14 cellular contexts compared by ENCODE assay signal in the genomic region with DNA sequence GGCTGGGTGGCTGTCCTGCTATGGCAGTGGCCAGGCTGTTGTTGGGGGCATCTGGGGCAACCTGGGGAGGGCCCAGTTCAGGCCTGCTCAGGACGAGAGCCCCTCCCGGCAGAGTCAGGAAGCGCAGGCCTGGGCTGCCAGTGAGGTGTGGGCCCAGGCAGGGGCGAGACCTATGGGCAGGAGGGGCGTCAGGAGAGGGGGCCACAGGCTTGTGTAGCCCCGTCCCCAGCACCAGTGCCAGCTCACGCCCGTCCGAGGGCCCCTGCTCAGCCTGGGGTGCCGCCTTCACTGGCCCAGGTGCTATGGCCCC. TPM values are rescaled to one million over a fixed set of nuclear protein-coding genes. Genes with fewer than 3 reads are reported as not detected.
A peak's percentile ranks its signal among the peaks of the same experiment; 100 is the strongest.
DNase-seq lines count a peak whose midpoint lies in the region; ATAC-seq, FAIRE-seq and TF ChIP-seq lines count a peak whose summit lies in the region.
"Had no signal": no experiment of that assay in that cellular context is flagged by ENCODE, and none has a peak within 500 bp of the region (broad histone marks: within the 10 kb centered on the region; RNA-seq: fewer than 3 reads in every experiment).

No MANE protein-coding gene starts in this region.

- no peak overlapping the region for H2AFZ ChIP-seq in GM12878 (ENCODE audit: control insufficient read depth, low read depth, low read length)

- H3K9me3 ChIP-seq in DOHH2 (ENCODE audit: control insufficient read depth, insufficient read depth, low read length) (no peaks in the 10 kb centered on the region), GM12878 (replicated peaks; ENCODE audit: control insufficient read depth, insufficient read depth, low read length) (no peaks in the 10 kb centered on the region)
- H3K9me3 ChIP-seq in naive thymus-derived CD4-positive, alpha-beta T cell (ENCODE audit: control insufficient read depth in 2 of 3, low read length in 3 of 3), result no peaks in the 10 kb centered on the region
- H3K9me3 ChIP-seq: psoas muscle, thyroid gland had no signal

- intact Hi-C loops in GM12878 (cut with micrococcal nuclease; ENCODE audit: unreplicated experiment), result no loop called here
- intact Hi-C loops in naive thymus-derived CD4-positive, alpha-beta T cell (cut with micrococcal nuclease), result no loop called here

- H3K27ac ChIP-seq in DOHH2 (ENCODE audit: low read depth, low read length), result no peak overlapping the region
- no peak overlapping the region for H3K27ac ChIP-seq in GM12878 (ENCODE audit: control insufficient read depth, insufficient read depth)
- no peak overlapping the region for H3K27ac ChIP-seq in naive thymus-derived CD4-positive, alpha-beta T cell (ENCODE audit: low read depth, low read length)
- H3K27ac ChIP-seq: psoas muscle, thyroid gland had no signal

- peaks cover 0 to 4% (median 0%) of the 10 kb centered on the region in 5 donors for H3K36me3 Mint-ChIP-seq in naive thymus-derived CD4-positive, alpha-beta T cell
- H3K36me3 Mint-ChIP-seq: activated naive CD4-positive, alpha-beta T cell treated with anti-CD3 and anti-CD28 coated beads, Interleukin-2, amount 10 ng/mL, durations not matched to agents 7 days and 5 days had no signal

- CTCF ChIA-PET in GM12878 (lab: Yijun Ruan, JAX), result no interaction called here
- CTCF ChIA-PET in naive thymus-derived CD4-positive, alpha-beta T cell (lab: Charles Lee), result no interaction called here

- POLR2A ChIA-PET in GM12878 (lab: Charles Lee), result no interaction called here
- POLR2A ChIA-PET in naive thymus-derived CD4-positive, alpha-beta T cell (lab: Charles Lee), result no interaction called here

- H4K20me1 ChIP-seq in DOHH2 (ENCODE audit: control insufficient read depth, insufficient read depth, low read depth, low read length) (no peaks in the 10 kb centered on the region), GM12878 (ENCODE audit: control insufficient read depth, insufficient read depth) (no peaks in the 10 kb centered on the region)

- TF ChIP-seq POLR2A in GM12878 (IDR thresholded peaks at IDR 0.05; ENCODE audit: low read depth, low read length), result no peak

- in situ Hi-C loops in GM12878 (cut with MboI), result loop anchor here (10.0 kb wide), 1 partner anchor 142 kb away; a partner anchor contains a TSS

- no peak for FAIRE-seq in GM12878 (lab: Jason Lieb, UNC)

- TF ChIP-seq CTCF in DOHH2 (IDR thresholded peaks at IDR 0.05; ENCODE audit: low read depth, low read length, poor library complexity, severe bottlenecking), result peak; percentile 56
- TF ChIP-seq CTCF in GM12878 (IDR thresholded peaks at IDR 0.05 in 2 of 3, conservative IDR thresholded peaks at IDR 0.05 in 1 of 3; ENCODE audit: control insufficient read depth in 2 of 3, extremely low read depth in 1 of 3, insufficient read depth in 1 of 3, low read depth in 3 of 3, low read length in 3 of 3), result peak; percentile 9 to 39 (median 21); a peak in 3 of 6 replicates
- TF ChIP-seq CTCF in retinal pigment epithelial cell (conservative IDR thresholded peaks at IDR 0.05; ENCODE audit: low read depth, low read length), result peak; percentile 26

- H3K9me2 ChIP-seq in DOHH2 (replicated peaks; ENCODE audit: control insufficient read depth, low read length), result no peaks in the 10 kb centered on the region

- no peaks in the 10 kb centered on the region for H3F3A ChIP-seq in DOHH2 (ENCODE audit: control insufficient read depth, insufficient read depth)

- H3K36me3 ChIP-seq in DOHH2 (ENCODE audit: control insufficient read depth, low read length) (no peaks in the 10 kb centered on the region), GM12878 (ENCODE audit: control insufficient read depth in 2 of 2, insufficient read depth in 2 of 2, low read length in 1 of 2) (no peaks in the 10 kb centered on the region)
- H3K36me3 ChIP-seq in naive thymus-derived CD4-positive, alpha-beta T cell (ENCODE audit: control insufficient read depth in 2 of 3, insufficient read depth in 3 of 3, low read length in 3 of 3), result no peaks in the 10 kb centered on the region
- H3K36me3 ChIP-seq: thyroid gland had no signal

- peak; percentile 76 for ATAC-seq in GM12878
- no peak for ATAC-seq in naive thymus-derived CD4-positive, alpha-beta T cell
- ATAC-seq: psoas muscle had no signal

- H3K4me1 ChIP-seq in DOHH2 (ENCODE audit: control insufficient read depth, low read length) (no peaks in the 10 kb centered on the region), GM12878 (ENCODE audit: control insufficient read depth, insufficient read depth, low read length) (no peaks in the 10 kb centered on the region)
- H3K4me1 ChIP-seq in naive thymus-derived CD4-positive, alpha-beta T cell (ENCODE audit: control insufficient read depth in 2 of 2, insufficient read depth in 2 of 2, low read length in 2 of 2), result no peaks in the 10 kb centered on the region
- H3K4me1 ChIP-seq: psoas muscle, thyroid gland had no signal

- no peak overlapping the region for H3K27ac Mint-ChIP-seq in naive thymus-derived CD4-positive, alpha-beta T cell
- H3K27ac Mint-ChIP-seq: activated naive CD4-positive, alpha-beta T cell treated with anti-CD3 and anti-CD28 coated beads, Interleukin-2, amount 10 ng/mL, durations not matched to agents 7 days and 5 days had no signal

- BruUV-seq in GM12878 (replicated peaks; lab: Mats Ljungman, UMichigan), result no TSS peak

- no peak overlapping the region for H3K4me2 ChIP-seq in DOHH2 (ENCODE audit: low read length)
- H3K4me2 ChIP-seq in GM12878 (ENCODE audit: control insufficient read depth, insufficient read depth), result no peak overlapping the region

- RAD21 ChIA-PET in GM12878 (lab: Charles Lee; ENCODE audit: unreplicated experiment), result no interaction called here

- DNase-seq in HuH-7 (ENCODE audit: low spot score), result peak; percentile 44
- DNase-seq in GM12878 (ENCODE audit: low read depth, low spot score), result no peak
- DNase-seq in retinal pigment epithelial cell (ENCODE audit: low read depth), result no peak
- no peak for DNase-seq in SHP77 treated with DMSO at 0.1 percent for 48 hours (lab: John Stamatoyannopoulos, UW)
- DNase-seq in NCI-H146 (lab: John Stamatoyannopoulos, UW), result no peak
- DNase-seq in naive thymus-derived CD4-positive, alpha-beta T cell, result no peak
- DNase-seq: activated naive CD4-positive, alpha-beta T cell treated with anti-CD3 and anti-CD28 coated beads, Interleukin-2, amount 10 ng/mL, durations not matched to agents 7 days and 5 days; hippocampal formation; IMR-90; NCI-H2227 treated with DMSO at 0.1 percent for 48 hours; psoas muscle; SHP77; thyroid gland had no signal

- peaks cover 0 to 3% (median 0%) of the 10 kb centered on the region in 5 donors for H3K27me3 Mint-ChIP-seq in naive thymus-derived CD4-positive, alpha-beta T cell
- H3K27me3 Mint-ChIP-seq: activated naive CD4-positive, alpha-beta T cell treated with anti-CD3 and anti-CD28 coated beads, Interleukin-2, amount 10 ng/mL, durations not matched to agents 7 days and 5 days had no signal

- H3K4me3 Mint-ChIP-seq in naive thymus-derived CD4-positive, alpha-beta T cell, result no peak overlapping the region
- H3K4me3 Mint-ChIP-seq: activated naive CD4-positive, alpha-beta T cell treated with anti-CD3 and anti-CD28 coated beads, Interleukin-2, amount 10 ng/mL, durations not matched to agents 7 days and 5 days had no signal

- H3K4me3 ChIP-seq in DOHH2 (ENCODE audit: low read length) (no peak overlapping the region), GM12878 (no peak overlapping the region), retinal pigment epithelial cell (ENCODE audit: low read length) (no peak overlapping the region)
- no peak overlapping the region for H3K4me3 ChIP-seq in naive thymus-derived CD4-positive, alpha-beta T cell (ENCODE audit: low read length)
- H3K4me3 ChIP-seq: psoas muscle, thyroid gland had no signal

- H3K27me3 ChIP-seq in DOHH2 (ENCODE audit: control insufficient read depth, low read length) (no peaks in the 10 kb centered on the region), GM12878 (replicated peaks in 1 of 2; ENCODE audit: control insufficient read depth in 2 of 2, insufficient read depth in 2 of 2, low read length in 1 of 2) (no peaks in the 10 kb centered on the region)
- H3K27me3 ChIP-seq in naive thymus-derived CD4-positive, alpha-beta T cell (ENCODE audit: control insufficient read depth in 2 of 2, insufficient read depth in 2 of 2, low read length in 2 of 2), result no peaks in the 10 kb centered on the region
- H3K27me3 ChIP-seq: thyroid gland had no signal

- 4% methylated on average over 10 of the region's 10 CpGs for WGBS in GM12878 (ENCODE audit: insufficient coverage, insufficient replicate concordance, low lambda C conversion rate, missing lambda C conversion rate)

- peaks cover 0 to 9% (median 2%) of the 10 kb centered on the region in 11 donors for H3K9me3 Mint-ChIP-seq in naive thymus-derived CD4-positive, alpha-beta T cell
- H3K9me3 Mint-ChIP-seq: activated naive CD4-positive, alpha-beta T cell treated with anti-CD3 and anti-CD28 coated beads, Interleukin-2, amount 10 ng/mL, durations not matched to agents 7 days and 5 days had no signal

- H3K9ac ChIP-seq in GM12878 (ENCODE audit: control insufficient read depth, insufficient read depth, low read length), result no peak overlapping the region

- no peak for TF ChIP-seq EP300 in GM12878 (IDR thresholded peaks at IDR 0.05; ENCODE audit: borderline replicate concordance in 1 of 2, control insufficient read depth in 1 of 2, low read depth in 2 of 2, low read length in 2 of 2)

- H3K79me2 ChIP-seq in DOHH2 (ENCODE audit: control insufficient read depth, low read length) (no peaks in the 10 kb centered on the region), GM12878 (ENCODE audit: control insufficient read depth, insufficient read depth, low read length) (no peaks in the 10 kb centered on the region)

- peaks cover 0 to 3% (median 0%) of the 10 kb centered on the region in 7 donors for H3K4me1 Mint-ChIP-seq in naive thymus-derived CD4-positive, alpha-beta T cell
- H3K4me1 Mint-ChIP-seq: activated naive CD4-positive, alpha-beta T cell treated with anti-CD3 and anti-CD28 coated beads, Interleukin-2, amount 10 ng/mL, durations not matched to agents 7 days and 5 days had no signal

- TF ChIP-seq RAD21 in GM12878 (IDR thresholded peaks at IDR 0.05; ENCODE audit: insufficient read depth, low read depth, low read length), result no peak

- SMC1A ChIA-PET in GM12878 (lab: Charles Lee; ENCODE audit: uncharacterized antibody, unreplicated experiment), result no interaction called here

RNA-seq across cellular contexts. Expression of a gene that starts 28.1 kb away (rescaled TPM):
- not detected in 2 replicates for total RNA-seq in GM12878 (2013; cell fraction: nucleolus; rRNA removed)
- total RNA-seq in GM12878 (2014; rRNA removed), result not detected in 2 replicates
- not detected in 2 replicates for total RNA-seq in GM12878 (2014; rRNA removed; fragmentation: Illumina TruSeq; extraction: Trizol)
- not detected in 2 replicates for total RNA-seq in GM12878 (2021)
- not detected for polyA plus RNA-seq in GM12878 (2011; ENCODE audit: low read depth)
- not detected in 2 replicates for polyA plus RNA-seq in GM12878 (2011; rRNA removed)
- polyA plus RNA-seq in GM12878 (2011; cell fraction: cytosol; rRNA removed), result not detected in 2 replicates
- polyA plus RNA-seq in GM12878 (2011; cell fraction: nucleus; rRNA removed), result not detected in 2 replicates
- not detected in 2 replicates for polyA plus RNA-seq in GM12878 (2012)
- not detected in 2 replicates for polyA plus RNA-seq in GM12878 (2014; fragmentation: Illumina TruSeq; extraction: Trizol)
- not detected for polyA plus RNA-seq in GM12878 (2014; fragmentation: Nextera tagmentation; extraction: Ambion mirVana)
- not detected in 2 replicates for polyA plus RNA-seq in GM12878 (2014; rRNA removed)
- polyA plus RNA-seq in GM12878 (2016; fragmentation: Nextera tagmentation; extraction: Ambion mirVana), result not detected
- polyA minus RNA-seq in GM12878 (2011; rRNA and poly(A)+ RNA removed), result not detected in 2 replicates
- polyA minus RNA-seq in GM12878 (2011; cell fraction: cytosol; rRNA and poly(A)+ RNA removed), result 0.67 TPM in 1 of 2 replicates, not detected in the other
- not detected in 2 replicates for polyA minus RNA-seq in GM12878 (2011; cell fraction: nucleus; rRNA and poly(A)+ RNA removed)
- under 1 TPM in 1 of 5 experiments, not detected in 4; 0.16 TPM for total RNA-seq in naive thymus-derived CD4-positive, alpha-beta T cell
- not detected for polyA plus RNA-seq in naive thymus-derived CD4-positive, alpha-beta T cell
